In the genomic region with DNA sequence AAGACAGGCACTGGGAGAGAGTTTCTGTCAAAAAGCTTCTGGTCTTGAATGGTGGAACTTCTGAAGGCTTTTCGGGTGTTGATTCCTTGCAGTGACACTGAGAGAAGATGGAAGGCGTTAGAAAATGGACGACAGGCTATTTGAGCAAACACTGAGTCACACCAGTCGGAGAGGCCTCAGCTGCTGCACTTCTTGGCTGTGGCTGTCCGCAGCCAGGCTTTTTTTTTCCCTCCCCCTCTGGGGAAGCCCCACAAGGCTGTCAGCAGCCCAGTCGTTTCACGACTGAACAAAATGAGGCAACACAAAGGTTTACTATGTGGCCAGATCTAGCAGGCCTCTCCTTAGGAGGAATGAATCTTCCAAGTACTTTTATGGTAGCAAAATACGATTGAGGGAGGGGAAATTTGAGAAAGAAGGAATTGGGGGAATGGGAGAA, we compare ENCODE assay signal across 1 cellular context.
TF ChIP-seq lines count a peak whose summit lies in the region.

No MANE protein-coding gene starts in this region.

TF ChIP-seq in GM12878, 131 proteins besides CTCF, POLR2A, EP300 and RAD21 (continued from another document):
- TF ChIP-seq, protein P1, sequence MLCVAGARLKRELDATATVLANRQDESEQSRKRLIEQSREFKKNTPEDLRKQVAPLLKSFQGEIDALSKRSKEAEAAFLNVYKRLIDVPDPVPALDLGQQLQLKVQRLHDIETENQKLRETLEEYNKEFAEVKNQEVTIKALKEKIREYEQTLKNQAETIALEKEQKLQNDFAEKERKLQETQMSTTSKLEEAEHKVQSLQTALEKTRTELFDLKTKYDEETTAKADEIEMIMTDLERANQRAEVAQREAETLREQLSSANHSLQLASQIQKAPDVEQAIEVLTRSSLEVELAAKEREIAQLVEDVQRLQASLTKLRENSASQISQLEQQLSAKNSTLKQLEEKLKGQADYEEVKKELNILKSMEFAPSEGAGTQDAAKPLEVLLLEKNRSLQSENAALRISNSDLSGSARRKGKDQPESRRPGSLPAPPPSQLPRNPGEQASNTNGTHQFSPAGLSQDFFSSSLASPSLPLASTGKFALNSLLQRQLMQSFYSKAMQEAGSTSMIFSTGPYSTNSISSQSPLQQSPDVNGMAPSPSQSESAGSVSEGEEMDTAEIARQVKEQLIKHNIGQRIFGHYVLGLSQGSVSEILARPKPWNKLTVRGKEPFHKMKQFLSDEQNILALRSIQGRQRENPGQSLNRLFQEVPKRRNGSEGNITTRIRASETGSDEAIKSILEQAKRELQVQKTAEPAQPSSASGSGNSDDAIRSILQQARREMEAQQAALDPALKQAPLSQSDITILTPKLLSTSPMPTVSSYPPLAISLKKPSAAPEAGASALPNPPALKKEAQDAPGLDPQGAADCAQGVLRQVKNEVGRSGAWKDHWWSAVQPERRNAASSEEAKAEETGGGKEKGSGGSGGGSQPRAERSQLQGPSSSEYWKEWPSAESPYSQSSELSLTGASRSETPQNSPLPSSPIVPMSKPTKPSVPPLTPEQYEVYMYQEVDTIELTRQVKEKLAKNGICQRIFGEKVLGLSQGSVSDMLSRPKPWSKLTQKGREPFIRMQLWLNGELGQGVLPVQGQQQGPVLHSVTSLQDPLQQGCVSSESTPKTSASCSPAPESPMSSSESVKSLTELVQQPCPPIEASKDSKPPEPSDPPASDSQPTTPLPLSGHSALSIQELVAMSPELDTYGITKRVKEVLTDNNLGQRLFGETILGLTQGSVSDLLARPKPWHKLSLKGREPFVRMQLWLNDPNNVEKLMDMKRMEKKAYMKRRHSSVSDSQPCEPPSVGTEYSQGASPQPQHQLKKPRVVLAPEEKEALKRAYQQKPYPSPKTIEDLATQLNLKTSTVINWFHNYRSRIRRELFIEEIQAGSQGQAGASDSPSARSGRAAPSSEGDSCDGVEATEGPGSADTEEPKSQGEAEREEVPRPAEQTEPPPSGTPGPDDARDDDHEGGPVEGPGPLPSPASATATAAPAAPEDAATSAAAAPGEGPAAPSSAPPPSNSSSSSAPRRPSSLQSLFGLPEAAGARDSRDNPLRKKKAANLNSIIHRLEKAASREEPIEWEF (IDR thresholded peaks at IDR 0.05; ENCODE audit: insufficient replicate concordance, low read depth, low read length): no peak
- TF ChIP-seq NR2C1 (IDR thresholded peaks at IDR 0.05) (peak; percentile 50; the same call in 1 of the 2 replicates), NBN (IDR thresholded peaks at IDR 0.05) (peak; percentile 78), MEF2A (IDR thresholded peaks at IDR 0.05; ENCODE audit: insufficient read depth, low read depth, low read length) (peak; percentile 61; the same call in 1 of the 2 replicates), ETV6 (conservative IDR thresholded peaks at IDR 0.05 in 1 of 2, IDR thresholded peaks at IDR 0.05 in 1 of 2; ENCODE audit: borderline replicate concordance in 1 of 2, low read depth in 1 of 2) (0 out of 4 replicates have a peak, but pooled peaks of 1 of the 2 experiments have one; percentile 35), CREM (IDR thresholded peaks at IDR 0.05; ENCODE audit: low read depth) (peak; percentile 54; the same call in 1 of the 2 replicates), ESRRA (IDR thresholded peaks at IDR 0.05; ENCODE audit: low read length) (no peak), HDGF (IDR thresholded peaks at IDR 0.05) (peak; percentile 71; the same call in 1 of the 2 replicates), TCF12 (IDR thresholded peaks at IDR 0.05; ENCODE audit: low read depth, low read length) (peak; percentile 89), SRF (IDR thresholded peaks at IDR 0.05; ENCODE audit: low read depth in 2 of 2, low read length in 2 of 2) (no peak), ZNF217 (IDR thresholded peaks at IDR 0.05) (no peak), RFX5 (IDR thresholded peaks at IDR 0.05; ENCODE audit: low read depth, low read length) (no peak), NR2F1 (conservative IDR thresholded peaks at IDR 0.05) (no peak), JUND (IDR thresholded peaks at IDR 0.05; ENCODE audit: low read depth, low read length) (no peak), SMAD1 (IDR thresholded peaks at IDR 0.05; ENCODE audit: low read depth, partially characterized antibody) (no peak), PAX5 (IDR thresholded peaks at IDR 0.05; ENCODE audit: borderline replicate concordance, low read depth, low read length) (peak; percentile 67; the same call in 1 of the 2 replicates), RAD51 (IDR thresholded peaks at IDR 0.05) (0 out of 2 replicates have a peak, but pooled peaks have one; percentile 6), BACH1 (IDR thresholded peaks at IDR 0.05; ENCODE audit: borderline replicate concordance) (peak; percentile 69; the same call in 1 of the 2 replicates)
- TF ChIP-seq, protein P2, sequence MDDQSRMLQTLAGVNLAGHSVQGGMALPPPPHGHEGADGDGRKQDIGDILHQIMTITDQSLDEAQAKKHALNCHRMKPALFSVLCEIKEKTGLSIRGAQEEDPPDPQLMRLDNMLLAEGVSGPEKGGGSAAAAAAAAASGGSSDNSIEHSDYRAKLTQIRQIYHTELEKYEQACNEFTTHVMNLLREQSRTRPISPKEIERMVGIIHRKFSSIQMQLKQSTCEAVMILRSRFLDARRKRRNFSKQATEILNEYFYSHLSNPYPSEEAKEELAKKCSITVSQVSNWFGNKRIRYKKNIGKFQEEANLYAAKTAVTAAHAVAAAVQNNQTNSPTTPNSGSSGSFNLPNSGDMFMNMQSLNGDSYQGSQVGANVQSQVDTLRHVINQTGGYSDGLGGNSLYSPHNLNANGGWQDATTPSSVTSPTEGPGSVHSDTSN (IDR thresholded peaks at IDR 0.05; ENCODE audit: insufficient replicate concordance, low read depth, low read length): no peak
- TF ChIP-seq, protein P3, sequence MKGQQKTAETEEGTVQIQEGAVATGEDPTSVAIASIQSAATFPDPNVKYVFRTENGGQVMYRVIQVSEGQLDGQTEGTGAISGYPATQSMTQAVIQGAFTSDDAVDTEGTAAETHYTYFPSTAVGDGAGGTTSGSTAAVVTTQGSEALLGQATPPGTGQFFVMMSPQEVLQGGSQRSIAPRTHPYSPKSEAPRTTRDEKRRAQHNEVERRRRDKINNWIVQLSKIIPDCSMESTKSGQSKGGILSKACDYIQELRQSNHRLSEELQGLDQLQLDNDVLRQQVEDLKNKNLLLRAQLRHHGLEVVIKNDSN (IDR thresholded peaks at IDR 0.05; ENCODE audit: borderline replicate concordance, extremely low read length, insufficient read depth, low read depth, low read length): no peak
- TF ChIP-seq, protein P4, sequence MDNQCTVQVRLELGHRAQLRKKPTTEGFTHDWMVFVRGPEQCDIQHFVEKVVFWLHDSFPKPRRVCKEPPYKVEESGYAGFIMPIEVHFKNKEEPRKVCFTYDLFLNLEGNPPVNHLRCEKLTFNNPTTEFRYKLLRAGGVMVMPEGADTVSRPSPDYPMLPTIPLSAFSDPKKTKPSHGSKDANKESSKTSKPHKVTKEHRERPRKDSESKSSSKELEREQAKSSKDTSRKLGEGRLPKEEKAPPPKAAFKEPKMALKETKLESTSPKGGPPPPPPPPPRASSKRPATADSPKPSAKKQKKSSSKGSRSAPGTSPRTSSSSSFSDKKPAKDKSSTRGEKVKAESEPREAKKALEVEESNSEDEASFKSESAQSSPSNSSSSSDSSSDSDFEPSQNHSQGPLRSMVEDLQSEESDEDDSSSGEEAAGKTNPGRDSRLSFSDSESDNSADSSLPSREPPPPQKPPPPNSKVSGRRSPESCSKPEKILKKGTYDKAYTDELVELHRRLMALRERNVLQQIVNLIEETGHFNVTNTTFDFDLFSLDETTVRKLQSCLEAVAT (IDR thresholded peaks at IDR 0.05): peak; percentile 46
